ENCODE assay signal across 2 cellular contexts in genomic region chr2:54090521-54091117, GRCh38.
TF ChIP-seq lines count a peak whose summit lies in the region.

No MANE protein-coding gene starts in this region.

TF ChIP-seq in GM23338, 12 proteins besides CTCF, POLR2A, EP300 and RAD21:
- no peak for TF ChIP-seq REST (IDR thresholded peaks at IDR 0.05; ENCODE audit: unreplicated experiment)
- TF ChIP-seq STAT1 (IDR thresholded peaks at IDR 0.05; ENCODE audit: unreplicated experiment): no peak
- no peak for TF ChIP-seq EZH2phosphoT487 (IDR thresholded peaks at IDR 0.05; ENCODE audit: unreplicated experiment)
- TF ChIP-seq ZNF114 (CRISPR knock-in tag; IDR thresholded peaks at IDR 0.05): no peak
- no peak for TF ChIP-seq ETS1 (IDR thresholded peaks at IDR 0.05)
- no peak for TF ChIP-seq EZH2 (IDR thresholded peaks at IDR 0.05; ENCODE audit: low read depth, unreplicated experiment)
- TF ChIP-seq POLR2AphosphoS5 (IDR thresholded peaks at IDR 0.05; ENCODE audit: low read depth): no peak

TF ChIP-seq in endothelial cell of umbilical vein, 7 proteins besides CTCF, POLR2A, EP300 and RAD21 (continued from another document):
- TF ChIP-seq MAX (IDR thresholded peaks at IDR 0.05; ENCODE audit: insufficient read depth, insufficient read length) (no peak), EZH2 (IDR thresholded peaks at IDR 0.05; ENCODE audit: borderline replicate concordance, low read depth, low read length, severe bottlenecking) (no peak), POLR2AphosphoS5 (IDR thresholded peaks at IDR 0.05; ENCODE audit: insufficient read depth, low read depth, low read length) (no peak), FOS (IDR thresholded peaks at IDR 0.05; ENCODE audit: borderline replicate concordance, insufficient read depth, low read length) (no peak), MYC (IDR thresholded peaks at IDR 0.05; ENCODE audit: low read depth, low read length) (no peak)
